In the genomic region with DNA sequence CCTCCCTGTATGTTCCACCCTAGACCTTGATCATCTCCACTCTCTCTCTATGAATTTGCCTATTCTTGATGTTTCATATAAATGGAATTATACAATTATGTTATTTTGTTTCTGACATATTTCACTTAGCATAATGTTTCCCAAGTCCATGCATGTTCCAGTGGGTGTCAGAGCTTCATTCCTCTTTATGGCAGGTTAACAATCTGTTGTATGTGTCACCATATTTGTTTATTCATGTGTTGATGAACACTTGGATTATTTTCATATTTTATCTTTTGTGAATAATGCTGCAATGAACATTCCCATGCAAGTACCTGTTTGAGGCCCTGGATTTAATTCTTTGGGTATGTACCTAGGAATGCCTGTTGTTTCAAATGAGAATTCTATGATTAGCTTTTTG, we compare ENCODE assay signal across 15 cellular contexts. TPM values are rescaled to one million over a fixed set of nuclear protein-coding genes. Genes with fewer than 3 reads are reported as not detected.
"Had no signal": no experiment of that assay in that cellular context is flagged by ENCODE, and none has a peak within 500 bp of the region (broad histone marks: within the 10 kb centered on the region; RNA-seq: fewer than 3 reads in every experiment).

No MANE protein-coding gene starts in this region.

RNA-seq across cellular contexts. Expression of gene PSG6, which starts 3.3 kb away (rescaled TPM):
- total RNA-seq: stomach, subcutaneous adipose tissue, suprapubic skin, temporal lobe, testis, thoracic aorta, thyroid gland, tibial nerve, transverse colon, upper lobe of left lung, upper lobe of right lung, ureter, urinary bladder, uterus, vagina had no signal
- polyA plus RNA-seq: stomach, urinary bladder had no signal

RNA-seq across cellular contexts. Expression of gene PSG7, which starts 16.0 kb away (rescaled TPM):
- total RNA-seq: stomach, subcutaneous adipose tissue, temporal lobe, testis, thoracic aorta, thyroid gland, tibial nerve, transverse colon, upper lobe of left lung, upper lobe of right lung, ureter, urinary bladder, uterus, vagina had no signal
- polyA plus RNA-seq: stomach, urinary bladder had no signal

RNA-seq across cellular contexts. Expression of gene PSG1, which starts 41.5 kb away (rescaled TPM):
- total RNA-seq: stomach, suprapubic skin, temporal lobe, testis, thoracic aorta, tibial nerve, transverse colon, upper lobe of left lung, upper lobe of right lung, ureter, urinary bladder, uterus, vagina had no signal
- polyA plus RNA-seq: stomach, urinary bladder had no signal
